ENCODE assay signal across 40 cellular contexts in the genomic region with DNA sequence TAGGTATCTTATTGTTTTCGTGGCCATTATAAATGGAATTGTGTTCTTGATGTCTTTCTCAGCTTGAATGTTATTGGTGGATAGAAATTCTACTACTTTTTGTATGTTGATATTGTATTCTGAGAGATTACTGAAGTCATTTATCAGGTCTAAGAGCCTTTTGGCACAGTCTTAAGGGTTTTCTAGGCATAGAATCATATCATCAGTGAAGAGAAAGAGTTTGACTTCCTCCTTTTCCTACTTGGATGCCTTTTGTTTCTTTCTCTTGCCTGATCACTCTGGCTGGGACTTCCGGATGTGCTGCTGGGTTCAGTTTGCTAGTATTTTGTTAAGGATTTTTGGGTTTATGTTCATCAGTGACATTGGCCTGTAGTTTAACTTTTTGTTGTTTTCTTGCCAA.
"Had no signal": no experiment of that assay in that cellular context is flagged by ENCODE, and none has a peak within 500 bp of the region (broad histone marks: within the 10 kb centered on the region; RNA-seq: fewer than 3 reads in every experiment).

No MANE protein-coding gene starts in this region.

- ATAC-seq: activated naive CD4-positive, alpha-beta T cell treated with anti-CD3 and anti-CD28 coated beads, Interleukin-2, amount 50 U/mL, for 72 hours; activated naive CD8-positive, alpha-beta T cell treated with anti-CD3 and anti-CD28 coated beads, Interleukin-2, amount 50 U/mL, for 24 hours; activated T-cell treated with anti-CD3 and anti-CD28 coated beads, Interleukin-2, amount 50 U/mL, for 4 hours; activated T-cell treated with anti-CD3 and anti-CD28 coated beads, Interleukin-2, amount 50 U/mL, for 72 hours; activated T-helper 17 cell treated with anti-CD3 and anti-CD28 coated beads, Interleukin-2, amount 50 U/mL, for 72 hours; body of pancreas had no signal

- H3K4me1 Mint-ChIP-seq: activated naive CD4-positive, alpha-beta T cell treated with anti-CD3 and anti-CD28 coated beads, Interleukin-2, amount 10 ng/mL, durations not matched to agents 7 days and 5 days; activated naive CD4-positive, alpha-beta T cell treated with anti-CD3 and anti-CD28 coated beads, Interleukin-2, amount 50 U/mL, for 24 hours; activated naive CD8-positive, alpha-beta T cell treated with anti-CD3 and anti-CD28 coated beads for 36 hours; activated naive CD8-positive, alpha-beta T cell treated with anti-CD3 and anti-CD28 coated beads, Interleukin-2, amount 10 ng/mL, durations not matched to agents 7 days and 5 days; activated naive CD8-positive, alpha-beta T cell treated with anti-CD3 and anti-CD28 coated beads, Interleukin-2, amount 50 U/mL, for 24 hours; activated T-helper 17 cell treated with anti-CD3 and anti-CD28 coated beads, Interleukin-2, amount 50 U/mL, for 72 hours; central memory CD8-positive, alpha-beta T cell had no signal

- H3K27ac Mint-ChIP-seq: activated naive CD4-positive, alpha-beta T cell treated with anti-CD3 and anti-CD28 coated beads for 36 hours; activated naive CD4-positive, alpha-beta T cell treated with anti-CD3 and anti-CD28 coated beads, Interleukin-2, amount 10 ng/mL, durations not matched to agents 7 days and 5 days; activated naive CD4-positive, alpha-beta T cell treated with anti-CD3 and anti-CD28 coated beads, Interleukin-2, amount 50 U/mL, for 24 hours; activated naive CD4-positive, alpha-beta T cell treated with anti-CD3 and anti-CD28 coated beads, Interleukin-2, amount 50 U/mL, for 72 hours; activated naive CD8-positive, alpha-beta T cell; activated naive CD8-positive, alpha-beta T cell treated with anti-CD3 and anti-CD28 coated beads for 36 hours; activated naive CD8-positive, alpha-beta T cell treated with anti-CD3 and anti-CD28 coated beads, Interleukin-2, amount 10 ng/mL, durations not matched to agents 7 days and 5 days; activated naive CD8-positive, alpha-beta T cell treated with anti-CD3 and anti-CD28 coated beads, Interleukin-2, amount 50 U/mL, for 24 hours; activated T-cell treated with anti-CD3 and anti-CD28 coated beads, Interleukin-2, amount 50 U/mL, for 24 hours; activated T-cell treated with anti-CD3 and anti-CD28 coated beads, Interleukin-2, amount 50 U/mL, for 72 hours; activated T-helper 1 cell treated with anti-CD3 and anti-CD28 coated beads, Interleukin-12 subunit alpha, Interleukin-12 subunit beta, Interleukin-2, Interleukin-4 antibody, amounts not matched to agents 30 ng/mL and 10 ng/mL and 1 ng/mL, durations not matched to agents 14 hours and 24 hours and 36 hours; activated T-helper 17 cell treated with anti-CD3 and anti-CD28 coated beads, Interleukin-2, amount 50 U/mL, for 72 hours; activated T-helper 2 cell treated with anti-CD3 and anti-CD28 coated beads, Interferon-gamma antibody, Interleukin-2, Interleukin-4, amounts not matched to agents 10 μg/mL and 5 μg/mL and 100 μg/mL, durations not matched to agents 14 hours and 24 hours and 36 hours; brain had no signal

- H3K9me3 Mint-ChIP-seq: activated naive CD8-positive, alpha-beta T cell treated with anti-CD3 and anti-CD28 coated beads for 36 hours; activated T-cell treated with anti-CD3 and anti-CD28 coated beads, Interleukin-2, amount 50 U/mL, for 24 hours; activated T-cell treated with anti-CD3 and anti-CD28 coated beads, Interleukin-2, amount 50 U/mL, for 4 hours; activated T-helper 2 cell treated with anti-CD3 and anti-CD28 coated beads, Interferon-gamma antibody, Interleukin-2, Interleukin-4, amounts not matched to agents 10 μg/mL and 5 μg/mL and 100 μg/mL, durations not matched to agents 14 hours and 24 hours and 36 hours had no signal

- H3K4me3 Mint-ChIP-seq: activated naive CD4-positive, alpha-beta T cell treated with anti-CD3 and anti-CD28 coated beads for 36 hours; activated naive CD4-positive, alpha-beta T cell treated with anti-CD3 and anti-CD28 coated beads, Interleukin-2, amount 10 ng/mL, durations not matched to agents 7 days and 5 days; activated naive CD4-positive, alpha-beta T cell treated with anti-CD3 and anti-CD28 coated beads, Interleukin-2, amount 50 U/mL, for 24 hours; activated naive CD8-positive, alpha-beta T cell; activated naive CD8-positive, alpha-beta T cell treated with anti-CD3 and anti-CD28 coated beads for 36 hours; activated naive CD8-positive, alpha-beta T cell treated with anti-CD3 and anti-CD28 coated beads, Interleukin-2, amount 10 ng/mL, durations not matched to agents 7 days and 5 days; activated naive CD8-positive, alpha-beta T cell treated with anti-CD3 and anti-CD28 coated beads, Interleukin-2, amount 50 U/mL, for 24 hours; activated T-cell treated with anti-CD3 and anti-CD28 coated beads, Interleukin-2, amount 50 U/mL, for 24 hours; activated T-cell treated with anti-CD3 and anti-CD28 coated beads, Interleukin-2, amount 50 U/mL, for 4 hours; activated T-cell treated with anti-CD3 and anti-CD28 coated beads, Interleukin-2, amount 50 U/mL, for 72 hours; activated T-helper 1 cell treated with anti-CD3 and anti-CD28 coated beads, Interleukin-12 subunit alpha, Interleukin-12 subunit beta, Interleukin-2, Interleukin-4 antibody, amounts not matched to agents 30 ng/mL and 10 ng/mL and 1 ng/mL, durations not matched to agents 14 hours and 24 hours and 36 hours; activated T-helper 17 cell treated with anti-CD3 and anti-CD28 coated beads, Interleukin-2, amount 50 U/mL, for 72 hours; brain; central memory CD8-positive, alpha-beta T cell had no signal

- H3K27ac ChIP-seq: adrenal gland, ascending aorta, body of pancreas, brain microvascular endothelial cell, breast epithelium, cardiac muscle cell had no signal

- H3K4me1 ChIP-seq: breast epithelium had no signal

- FAIRE-seq: astrocyte, bronchial epithelial cell had no signal

- DNase-seq: activated effector memory CD4-positive, alpha-beta T cell treated with anti-CD3 and anti-CD28 coated beads, Interleukin-2, amount 50 U/mL, for 16 hours; activated effector memory CD4-positive, alpha-beta T cell treated with Interleukin-2 at 50 U/mL for 16 hours; activated gamma-delta T cell; activated gamma-delta T cell treated with Interleukin-2 at 50 U/mL for 16 hours; activated naive CD4-positive, alpha-beta T cell; activated naive CD4-positive, alpha-beta T cell treated with anti-CD3 and anti-CD28 coated beads for 36 hours; activated naive CD4-positive, alpha-beta T cell treated with anti-CD3 and anti-CD28 coated beads, Interleukin-2, amount 10 ng/mL, durations not matched to agents 7 days and 5 days; activated naive CD4-positive, alpha-beta T cell treated with anti-CD3 and anti-CD28 coated beads, Interleukin-2, amount 50 U/mL, for 16 hours; activated naive CD4-positive, alpha-beta T cell treated with Interleukin-2 at 50 U/mL for 16 hours; activated naive CD8-positive, alpha-beta T cell treated with anti-CD3 and anti-CD28 coated beads for 36 hours; activated naive CD8-positive, alpha-beta T cell treated with anti-CD3 and anti-CD28 coated beads, Interleukin-2, amount 10 ng/mL, durations not matched to agents 7 days and 5 days; activated naive CD8-positive, alpha-beta T cell treated with anti-CD3 and anti-CD28 coated beads, Interleukin-2, amount 50 U/mL, for 24 hours; activated T-cell treated with anti-CD3 and anti-CD28 coated beads, Interleukin-2, amount 50 U/mL, for 1 hour; activated T-cell treated with anti-CD3 and anti-CD28 coated beads, Interleukin-2, amount 50 U/mL, for 24 hours; activated T-cell treated with anti-CD3 and anti-CD28 coated beads, Interleukin-2, amount 50 U/mL, for 4 hours; activated T-cell treated with anti-CD3 and anti-CD28 coated beads, Interleukin-2, amount 50 U/mL, for 48 hours; activated T-cell treated with anti-CD3 and anti-CD28 coated beads, Interleukin-2, amount 50 U/mL, for 72 hours; adrenal gland; amniotic stem cell; amygdala; anterior cingulate cortex; aorta; body of pancreas; brain microvascular endothelial cell; caudate nucleus; central memory CD4-positive, alpha-beta T cell; cerebellar nuclear complex had no signal

- H3K36me3 Mint-ChIP-seq: activated naive CD4-positive, alpha-beta T cell treated with anti-CD3 and anti-CD28 coated beads, Interleukin-2, amount 10 ng/mL, durations not matched to agents 7 days and 5 days; activated naive CD4-positive, alpha-beta T cell treated with anti-CD3 and anti-CD28 coated beads, Interleukin-2, amount 50 U/mL, for 24 hours; activated naive CD8-positive, alpha-beta T cell treated with anti-CD3 and anti-CD28 coated beads for 36 hours; activated naive CD8-positive, alpha-beta T cell treated with anti-CD3 and anti-CD28 coated beads, Interleukin-2, amount 10 ng/mL, durations not matched to agents 7 days and 5 days; brain had no signal

- H3K9me3 ChIP-seq: adrenal gland, ascending aorta, body of pancreas, breast epithelium had no signal

- H3K27me3 Mint-ChIP-seq: activated naive CD4-positive, alpha-beta T cell treated with anti-CD3 and anti-CD28 coated beads, Interleukin-2, amount 10 ng/mL, durations not matched to agents 7 days and 5 days; activated naive CD8-positive, alpha-beta T cell; activated naive CD8-positive, alpha-beta T cell treated with anti-CD3 and anti-CD28 coated beads for 36 hours; activated naive CD8-positive, alpha-beta T cell treated with anti-CD3 and anti-CD28 coated beads, Interleukin-2, amount 10 ng/mL, durations not matched to agents 7 days and 5 days; activated naive CD8-positive, alpha-beta T cell treated with anti-CD3 and anti-CD28 coated beads, Interleukin-2, amount 50 U/mL, for 24 hours; activated T-cell treated with anti-CD3 and anti-CD28 coated beads, Interleukin-2, amount 50 U/mL, for 24 hours; activated T-helper 17 cell treated with anti-CD3 and anti-CD28 coated beads, Interleukin-2, amount 50 U/mL, for 72 hours; central memory CD8-positive, alpha-beta T cell had no signal

- H3K4me3 ChIP-seq: adrenal gland, ascending aorta, body of pancreas, breast epithelium, cardiac muscle cell had no signal

- H3K36me3 ChIP-seq: adrenal gland, ascending aorta, brain microvascular endothelial cell, breast epithelium, cardiac muscle cell had no signal

- H3K27me3 ChIP-seq: adrenal gland, ascending aorta, body of pancreas, brain microvascular endothelial cell, breast epithelium, cardiac muscle cell had no signal
